20 cellular contexts compared by ENCODE assay signal in the genomic region with DNA sequence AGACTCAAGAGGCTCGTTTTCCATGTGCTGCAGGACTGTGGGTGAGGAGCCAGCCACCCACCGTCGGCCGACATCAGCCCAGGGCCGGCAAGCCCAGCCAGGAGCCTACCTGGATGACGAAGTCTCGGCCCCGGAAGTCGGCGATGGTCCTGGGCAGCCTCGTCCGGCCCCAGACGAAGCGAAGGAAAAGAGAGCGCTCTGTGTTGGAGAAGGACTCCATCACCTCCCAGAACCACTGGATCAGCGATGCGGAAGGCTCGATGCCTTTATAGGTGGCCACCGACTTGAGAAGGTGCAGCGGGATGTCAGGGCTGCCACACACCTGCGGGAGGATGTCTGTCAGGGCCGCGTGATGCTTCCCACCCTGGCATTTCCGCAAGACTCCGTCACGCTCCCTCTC. TPM values are rescaled to one million over a fixed set of nuclear protein-coding genes. Genes with fewer than 3 reads are reported as not detected.
DNase-seq lines count a peak whose midpoint lies in the region; ATAC-seq and TF ChIP-seq lines count a peak whose summit lies in the region.
"Had no signal": no experiment of that assay in that cellular context is flagged by ENCODE, and none has a peak within 500 bp of the region (broad histone marks: within the 10 kb centered on the region; RNA-seq: fewer than 3 reads in every experiment).

No MANE protein-coding gene starts in this region.

- H3K4me3 Mint-ChIP-seq in endodermal cell (no peak overlapping the region), HFFc6 (no peak overlapping the region)
- H3K4me3 Mint-ChIP-seq: CD14-positive monocyte; CD4-positive, alpha-beta memory T cell; H9 had no signal

- WGBS in endodermal cell (ENCODE audit: insufficient coverage in 1 of 2, insufficient read length in 1 of 2), 2 experiments: 94 to 96% methylated on average over 18 to 26 of the region's 26 CpGs

- no peak overlapping the region for H3K27ac ChIP-seq in endodermal cell (ENCODE audit: low read depth, low read length)
- H3K27ac ChIP-seq: BLaER1, HL-60 had no signal

- H3K9ac ChIP-seq in endodermal cell (ENCODE audit: extremely low read depth, low read length, poor library complexity, severe bottlenecking): no peak overlapping the region
- H3K9ac ChIP-seq: BLaER1 had no signal

- H3K36me3 ChIP-seq in endodermal cell (ENCODE audit: control insufficient read depth, insufficient read depth, low read length): peaks cover 75% of the 10 kb centered on the region

- TF ChIP-seq CTCF in endodermal cell (conservative IDR thresholded peaks at IDR 0.05) (no peak), HFFc6 (IDR thresholded peaks at IDR 0.05) (no peak)

- H3K4me3 ChIP-seq in endodermal cell (ENCODE audit: low read length): no peak overlapping the region
- H3K4me3 ChIP-seq: BLaER1 had no signal

- H3K36me3 Mint-ChIP-seq in endodermal cell (ENCODE audit: low read depth) (peaks cover 59% of the 10 kb centered on the region), HFFc6 (ENCODE audit: low read depth) (peaks cover 21% of the 10 kb centered on the region)

- H3K27me3 Mint-ChIP-seq in endodermal cell (ENCODE audit: insufficient read depth) (peaks cover 5% of the 10 kb centered on the region), HFFc6 (ENCODE audit: insufficient read depth) (peaks cover 2% of the 10 kb centered on the region)
- H3K27me3 Mint-ChIP-seq: CD4-positive, alpha-beta memory T cell had no signal

- no peaks in the 10 kb centered on the region for H3K9me3 Mint-ChIP-seq in endodermal cell
- no peaks in the 10 kb centered on the region for H3K9me3 Mint-ChIP-seq in HFFc6
- H3K9me3 Mint-ChIP-seq: H9 had no signal

- ATAC-seq in GM21390 (IDR thresholded peaks at IDR 0.05; ENCODE audit: unreplicated experiment): no peak

- H3K27me3 ChIP-seq in endodermal cell (ENCODE audit: control insufficient read depth, insufficient read depth, low read length, poor library complexity, severe bottlenecking): peaks cover 2% of the 10 kb centered on the region

- H3K4me1 Mint-ChIP-seq in endodermal cell: no peaks in the 10 kb centered on the region
- H3K4me1 Mint-ChIP-seq in HFFc6 (ENCODE audit: low read depth): no peaks in the 10 kb centered on the region
- H3K4me1 Mint-ChIP-seq: CD14-positive monocyte had no signal

- no peaks in the 10 kb centered on the region for H3K4me1 ChIP-seq in endodermal cell (ENCODE audit: control insufficient read depth, insufficient read depth, low read length)

- DNase-seq in activated CD8-positive, alpha-beta memory T cell treated with anti-CD3 and anti-CD28 coated beads, Interleukin-2, amount 50 U/mL, for 48 hours: peak; percentile 26
- no peak for DNase-seq in activated CD8-positive, alpha-beta memory T cell treated with anti-CD3 and anti-CD28 coated beads, Interleukin-2, amount 50 U/mL, for 4 hours
- peak; percentile 10 for DNase-seq in endodermal cell
- DNase-seq in posterior vena cava (ENCODE audit: low spot score): peak; percentile 58
- DNase-seq in stimulated activated CD8-positive, alpha-beta memory T cell treated with anti-CD3 and anti-CD28 coated beads, Interleukin-4, amount 100 ng/mL, for 48 hours: peak; percentile 10
- DNase-seq in NCI-H1092 treated with DMSO at 0.1 percent for 48 hours (lab: John Stamatoyannopoulos, UW): no peak
- no peak for DNase-seq in HFFc6
- DNase-seq: 8988T; CD4-positive, alpha-beta memory T cell; DMS153; DMS79; GDM1 had no signal

- intact Hi-C loops in posterior vena cava (cut with DNase I): no loop called here

- H3K27ac Mint-ChIP-seq in endodermal cell (no peak overlapping the region), HFFc6 (no peak overlapping the region)
- H3K27ac Mint-ChIP-seq: CD4-positive, alpha-beta memory T cell had no signal

- H3K9me3 ChIP-seq in endodermal cell (ENCODE audit: control insufficient read depth, low read length): no peaks in the 10 kb centered on the region
- H3K9me3 ChIP-seq: BLaER1 had no signal

RNA-seq across cellular contexts. Expression of a gene that starts 13.8 kb away (rescaled TPM):
- under 1 TPM; 0.29 to 0.84 TPM for total RNA-seq in endodermal cell
- polyA plus RNA-seq in endodermal cell (2013, experiment 1 of 2): 1.1 TPM
- 0.79 TPM for polyA plus RNA-seq in endodermal cell (2013, experiment 2 of 2)
- total RNA-seq in posterior vena cava: 1 to 10 TPM in 1 of 2 donors, under 1 TPM in 1; 0.38 to 1.4 TPM
- not detected for total RNA-seq in HFFc6 (2021; fragmentation: NEBNext Ultra II Directional; extraction: Animal tissue kit (Norgen Biotek cat#: 25700))
- total RNA-seq: CD4-positive, alpha-beta memory T cell; Daoy; HT1080 had no signal
- polyA plus RNA-seq: AG04450; CD14-positive monocyte; CD4-positive, alpha-beta memory T cell had no signal

Comparison
In these comparisons a context has a peak if more than half of its experiments do, and no peak if none do; other contexts are left out.
1. DNase-seq: peak in activated CD8-positive, alpha-beta memory T cell treated with anti-CD3 and anti-CD28 coated beads, Interleukin-2, amount 50 U/mL, for 48 hours (single experiment), endodermal cell (single experiment), posterior vena cava (single experiment) and stimulated activated CD8-positive, alpha-beta memory T cell treated with anti-CD3 and anti-CD28 coated beads, Interleukin-4, amount 100 ng/mL, for 48 hours (single experiment); none in activated CD8-positive, alpha-beta memory T cell treated with anti-CD3 and anti-CD28 coated beads, Interleukin-2, amount 50 U/mL, for 4 hours (single experiment), NCI-H1092 treated with DMSO at 0.1 percent for 48 hours (single experiment) and HFFc6 (single experiment).